In genomic region chr14:101461891-101462290, GRCh38 we compare ENCODE assay signal across 24 cellular contexts.
"Had no signal": no experiment of that assay in that cellular context is flagged by ENCODE, and none has a peak within 500 bp of the region (broad histone marks: within the 10 kb centered on the region; RNA-seq: fewer than 3 reads in every experiment).

No MANE protein-coding gene starts in this region.

- H3K4me2 ChIP-seq: KMS-11, SK-N-SH had no signal

- ATAC-seq: K562, Panc1, PC-3 had no signal

- H3K4me3 Mint-ChIP-seq: IgD-negative memory B cell had no signal

- H3K9ac ChIP-seq: KMS-11, SK-N-SH had no signal

- H3K36me3 Mint-ChIP-seq: IgD-negative memory B cell had no signal

- H3K9me3 ChIP-seq: SK-N-SH had no signal

- H3K27ac ChIP-seq: HL-60, KMS-11, RWPE1 had no signal

- DNase-seq: Kasumi-1; MM.1S; NCI-H1092 treated with DMSO at 0.1 percent for 48 hours; NCI-H1436; NCI-H187; NCI-H2029; NCI-H2081 treated with DMSO at 0.1 percent for 48 hours; NCI-H2171; NCI-H226; NCI-H446; NCI-H510A; NCI-H524 treated with DMSO at 0.1 percent for 48 hours; NCI-H69; NCI-H774; NK-92 treated with Interleukin-12 subunit alpha and Interleukin-12 subunit beta, amount 100 ng/mL, for 24 hours; PC-3; SHP77; SK-N-SH had no signal

- H3K9me3 Mint-ChIP-seq: IgD-negative memory B cell had no signal

- H3K27ac Mint-ChIP-seq: IgD-negative memory B cell had no signal

- H3K4me3 ChIP-seq: K562 had no signal
